In genomic region chr20:43921227-43921780, GRCh38 we compare ENCODE assay signal across 1 cellular context.
TF ChIP-seq lines count a peak whose summit lies in the region.

No MANE protein-coding gene starts in this region.

TF ChIP-seq in GM12878, 131 proteins besides CTCF, POLR2A, EP300 and RAD21 (continued from another document):
- TF ChIP-seq EED (IDR thresholded peaks at IDR 0.05; ENCODE audit: low read depth) (peak; percentile 31; the same call in 1 of the 2 replicates), ZNF217 (IDR thresholded peaks at IDR 0.05) (peak; percentile 71; the same call in 1 of the 2 replicates), YY1 (IDR thresholded peaks at IDR 0.05; ENCODE audit: low read depth, low read length) (0 out of 2 replicates have a peak, but pooled peaks have one; percentile 56), MYB (IDR thresholded peaks at IDR 0.05; ENCODE audit: borderline replicate concordance, low read depth, low read length) (no peak)
